Comparison of ENCODE assay signal across 8 cellular contexts in genomic region chr2:74457549-74458131, GRCh38. TPM values are rescaled to one million over a fixed set of nuclear protein-coding genes. Genes with fewer than 3 reads are reported as not detected.
DNase-seq lines count a peak whose midpoint lies in the region; ATAC-seq and TF ChIP-seq lines count a peak whose summit lies in the region.

No MANE protein-coding gene starts in this region.

- in situ Hi-C loops in astrocyte of the cerebellum (cut with HindIII; ENCODE audit: low sequenced_read_pairs), result no loop called here

- no peaks in the 10 kb centered on the region for H3K9me3 ChIP-seq in DOHH2 (ENCODE audit: control insufficient read depth, insufficient read depth, low read length)

- peaks cover 14% of the 10 kb centered on the region for H3F3A ChIP-seq in DOHH2 (ENCODE audit: control insufficient read depth, insufficient read depth)

- H3K4me1 ChIP-seq in DOHH2 (ENCODE audit: control insufficient read depth, low read length), result peaks cover 31% of the 10 kb centered on the region

- H3K4me2 ChIP-seq in DOHH2 (ENCODE audit: low read length), result peak overlapping the region; percentile 95

- peaks cover 27% of the 10 kb centered on the region for H3K79me2 ChIP-seq in DOHH2 (ENCODE audit: control insufficient read depth, low read length)

- H3K9me2 ChIP-seq in DOHH2 (replicated peaks; ENCODE audit: control insufficient read depth, low read length), result no peaks in the 10 kb centered on the region

- TF ChIP-seq CTCF in DOHH2 (IDR thresholded peaks at IDR 0.05; ENCODE audit: low read depth, low read length, poor library complexity, severe bottlenecking), result no peak
- no peak for TF ChIP-seq CTCF in astrocyte of the cerebellum (IDR thresholded peaks at IDR 0.05; ENCODE audit: low read depth, low read length, missing control alignments)

- peak overlapping the region; percentile 90 for H3K27ac ChIP-seq in DOHH2 (ENCODE audit: low read depth, low read length)

- H3K4me3 ChIP-seq in DOHH2 (ENCODE audit: low read length) (peak overlapping the region; percentile 81), astrocyte of the cerebellum (ENCODE audit: low read depth, low read length) (peak overlapping the region; percentile 62)
- H3K4me3 ChIP-seq in Jurkat, Clone E6-1 (ENCODE audit: low read length), result peak overlapping the region; percentile 84

- no peaks in the 10 kb centered on the region for H4K20me1 ChIP-seq in DOHH2 (ENCODE audit: control insufficient read depth, insufficient read depth, low read depth, low read length)

- no peaks in the 10 kb centered on the region for H3K27me3 ChIP-seq in DOHH2 (ENCODE audit: control insufficient read depth, low read length)

- peaks cover 30% of the 10 kb centered on the region for H3K36me3 ChIP-seq in DOHH2 (ENCODE audit: control insufficient read depth, low read length)

- peak; percentile 34 for ATAC-seq in GM21526 (IDR thresholded peaks at IDR 0.05; ENCODE audit: low FRiP score, unreplicated experiment)

- peak; percentile 67 for DNase-seq in Jurkat, Clone E6-1 (ENCODE audit: low read depth, low spot score)
- DNase-seq in T-helper 2 cell (peak; percentile 56 to 93 (median 74)), astrocyte of the cerebellum (ENCODE audit: low read depth) (no peak), iPS-NIHi11 (ENCODE audit: low spot score) (peak; percentile 59), GM03348 (ENCODE audit: low spot score) (no peak)
- peak; percentile 54 to 70 for DNase-seq in stimulated activated CD4-positive, alpha-beta T cell treated with anti-CD3 and anti-CD28 coated beads, Interleukin-1b, Interleukin-23, amount 100 ng/mL, for 1 hour (ENCODE audit: low read depth in 2 of 2)

RNA-seq across cellular contexts. Expression of gene WBP1, which starts 0.6 kb away (rescaled TPM):
- 88.4 TPM for polyA plus RNA-seq in Jurkat, Clone E6-1 (2012; ENCODE audit: insufficient read depth, insufficient read length)

RNA-seq across cellular contexts. Expression of gene INO80B, which starts 2.8 kb away (rescaled TPM):
- polyA plus RNA-seq in Jurkat, Clone E6-1 (2012; ENCODE audit: insufficient read depth, insufficient read length), result 33.5 TPM

RNA-seq across cellular contexts. Expression of gene MOGS, which starts 7.5 kb away (rescaled TPM):
- 51.8 TPM for polyA plus RNA-seq in Jurkat, Clone E6-1 (2012; ENCODE audit: insufficient read depth, insufficient read length)

RNA-seq across cellular contexts. Expression of gene MRPL53, which starts 14.8 kb away (rescaled TPM):
- polyA plus RNA-seq in Jurkat, Clone E6-1 (2012; ENCODE audit: insufficient read depth, insufficient read length), result 148 TPM

RNA-seq across cellular contexts. Expression of gene RTKN, which starts 15.9 kb away (rescaled TPM):
- 2.0 TPM for polyA plus RNA-seq in Jurkat, Clone E6-1 (2012; ENCODE audit: insufficient read depth, insufficient read length)

Comparison
In these comparisons a context has a peak if more than half of its experiments do, and no peak if none do; other contexts are left out.
1. DNase-seq: peak in Jurkat, Clone E6-1 (single experiment), T-helper 2 cell (5 of 5), iPS-NIHi11 (single experiment) and stimulated activated CD4-positive, alpha-beta T cell treated with anti-CD3 and anti-CD28 coated beads, Interleukin-1b, Interleukin-23, amount 100 ng/mL, for 1 hour (2 of 2); none in astrocyte of the cerebellum (single experiment) and GM03348 (single experiment).
2. Peak in every context shown above with its lines, with median percentiles within 50 percentile points of each other: H3K4me3 ChIP-seq.